ENCODE assay signal across 1 cellular context in the genomic region with DNA sequence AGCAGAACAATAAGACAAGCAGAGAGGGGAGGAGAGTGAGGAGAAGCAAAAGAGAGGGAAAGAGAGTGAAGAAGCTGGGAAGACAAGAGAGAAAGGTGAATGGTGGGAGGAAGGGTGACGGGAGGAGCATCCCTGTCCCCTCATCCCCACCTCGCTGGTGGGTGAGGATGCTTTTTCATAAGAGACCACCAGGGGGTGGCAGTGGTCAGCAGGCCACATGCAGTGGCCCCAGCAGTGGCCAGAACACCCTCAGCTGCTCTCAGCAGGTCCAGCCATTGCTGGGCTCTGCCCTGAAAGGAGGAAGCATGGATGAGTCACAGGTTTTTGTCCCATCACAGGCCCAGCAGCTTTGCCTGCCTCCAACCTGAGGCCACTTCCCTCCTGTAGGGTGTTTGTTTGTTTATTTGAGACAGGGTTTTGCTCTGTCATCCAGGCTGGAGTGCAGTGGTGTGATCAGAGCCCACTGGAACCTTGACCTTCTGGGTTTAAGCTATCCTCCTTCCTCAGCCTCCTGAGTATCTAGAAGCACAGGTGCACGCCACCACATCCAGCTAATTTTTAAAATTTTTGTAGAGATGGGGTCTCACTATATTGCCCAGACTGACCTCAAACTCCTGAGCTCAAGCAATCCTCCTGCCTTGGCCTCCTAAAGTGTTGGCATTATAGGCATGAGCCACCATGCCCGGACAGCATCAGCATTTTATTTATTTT.
A peak's percentile ranks its signal among the peaks of the same experiment; 100 is the strongest.
TF ChIP-seq lines count a peak whose summit lies in the region.

No MANE protein-coding gene starts in this region.

TF ChIP-seq in WTC11, 78 proteins besides CTCF, POLR2A, EP300 and RAD21 (continued from another document):
- TF ChIP-seq MAX (CRISPR knock-in tag; IDR thresholded peaks at IDR 0.05) (no peak), KAT7 (CRISPR knock-in tag; IDR thresholded peaks at IDR 0.05; ENCODE audit: borderline replicate concordance) (no peak), HMGA2 (CRISPR knock-in tag; IDR thresholded peaks at IDR 0.05) (no peak), NR1H2 (CRISPR knock-in tag; IDR thresholded peaks at IDR 0.05) (no peak), SMAD3 (CRISPR knock-in tag; IDR thresholded peaks at IDR 0.05; ENCODE audit: borderline replicate concordance) (no peak), SMAD4 (CRISPR knock-in tag; IDR thresholded peaks at IDR 0.05) (no peak), FOXK1 (CRISPR knock-in tag; IDR thresholded peaks at IDR 0.05) (no peak), ATF6 (CRISPR knock-in tag; IDR thresholded peaks at IDR 0.05) (no peak), ZNF263 (CRISPR knock-in tag; IDR thresholded peaks at IDR 0.05; ENCODE audit: low read depth) (peak; percentile 73; the same call in 1 of the 2 replicates), ERG (CRISPR knock-in tag; IDR thresholded peaks at IDR 0.05) (no peak)
